In genomic region chr7:43113622-43114450, GRCh38 we compare ENCODE assay signal across 9 cellular contexts. TPM values are rescaled to one million over a fixed set of nuclear protein-coding genes. Genes with fewer than 3 reads are reported as not detected.
DNase-seq lines count a peak whose midpoint lies in the region; ATAC-seq lines count a peak whose summit lies in the region.
"Had no signal": no experiment of that assay in that cellular context is flagged by ENCODE, and none has a peak within 500 bp of the region (broad histone marks: within the 10 kb centered on the region; RNA-seq: fewer than 3 reads in every experiment).

No MANE protein-coding gene starts in this region.

- no peak overlapping the region for H3K27ac Mint-ChIP-seq in activated T-helper 1 cell treated with anti-CD3 and anti-CD28 coated beads, Interleukin-12 subunit alpha, Interleukin-12 subunit beta, Interleukin-2, Interleukin-4 antibody, amounts not matched to agents 30 ng/mL and 10 ng/mL and 1 ng/mL, durations not matched to agents 14 hours and 24 hours and 36 hours
- H3K27ac Mint-ChIP-seq in stimulated activated naive B cell treated with anti-CD40 and anti-IgM and Interleukin-4, amounts not matched to agents 10 μg/mL and 1 μg/mL and 100 μg/mL, for 72 hours: peak overlapping the region; percentile 14

- peaks cover 5% of the 10 kb centered on the region for H3K36me3 Mint-ChIP-seq in activated T-helper 1 cell treated with anti-CD3 and anti-CD28 coated beads, Interleukin-12 subunit alpha, Interleukin-12 subunit beta, Interleukin-2, Interleukin-4 antibody, amounts not matched to agents 30 ng/mL and 10 ng/mL and 1 ng/mL, durations not matched to agents 14 hours and 24 hours and 36 hours (ENCODE audit: low read depth)
- H3K36me3 Mint-ChIP-seq in stimulated activated naive B cell treated with anti-CD40 and anti-IgM and Interleukin-4, amounts not matched to agents 10 μg/mL and 1 μg/mL and 100 μg/mL, for 72 hours: no peaks in the 10 kb centered on the region

- H3K4me3 ChIP-seq in iPS DF 6.9 (ENCODE audit: low read length): peak overlapping the region; percentile 75
- H3K4me3 ChIP-seq in effector memory CD4-positive, alpha-beta T cell (ENCODE audit: insufficient read depth, low read depth, low read length, poor library complexity, severe bottlenecking): no peak overlapping the region

- peaks cover 1% of the 10 kb centered on the region; the same call in 1 of the 2 replicates for H3K27me3 ChIP-seq in iPS DF 6.9 (ENCODE audit: control insufficient read depth, insufficient read depth, low read length)
- H3K27me3 ChIP-seq in effector memory CD4-positive, alpha-beta T cell (replicated peaks; ENCODE audit: control insufficient read depth, insufficient read depth, low read length, poor library complexity, severe bottlenecking): peaks cover 21% of the 10 kb centered on the region

- H3K27me3 Mint-ChIP-seq in activated T-helper 1 cell treated with anti-CD3 and anti-CD28 coated beads, Interleukin-12 subunit alpha, Interleukin-12 subunit beta, Interleukin-2, Interleukin-4 antibody, amounts not matched to agents 30 ng/mL and 10 ng/mL and 1 ng/mL, durations not matched to agents 14 hours and 24 hours and 36 hours (ENCODE audit: insufficient read depth): peaks cover 68% of the 10 kb centered on the region
- peaks cover 60 to 78% of the 10 kb centered on the region in 2 donors for H3K27me3 Mint-ChIP-seq in stimulated activated naive B cell treated with anti-CD40 and anti-IgM and Interleukin-4, amounts not matched to agents 10 μg/mL and 1 μg/mL and 100 μg/mL, for 72 hours

- intact Hi-C loops in activated T-helper 1 cell treated with anti-CD3 and anti-CD28 coated beads, Interleukin-12 subunit alpha, Interleukin-12 subunit beta, Interleukin-2, Interleukin-4 antibody, amounts not matched to agents 30 ng/mL and 10 ng/mL and 1 ng/mL, durations not matched to agents 14 hours and 24 hours and 36 hours (cut with micrococcal nuclease): loop anchor here (5.0 kb wide), 1 partner anchor 1172 kb away; no protein-coding TSS in a partner anchor

- WGBS in iPS DF 6.9 (ENCODE audit: insufficient coverage, insufficient read length): no CpG with 5 or more reads among the region's 36 CpGs

- H3K4me3 Mint-ChIP-seq in activated T-helper 1 cell treated with anti-CD3 and anti-CD28 coated beads, Interleukin-12 subunit alpha, Interleukin-12 subunit beta, Interleukin-2, Interleukin-4 antibody, amounts not matched to agents 30 ng/mL and 10 ng/mL and 1 ng/mL, durations not matched to agents 14 hours and 24 hours and 36 hours: peak overlapping the region; percentile 35
- peak overlapping the region; percentile 47 to 68 for H3K4me3 Mint-ChIP-seq in stimulated activated naive B cell treated with anti-CD40 and anti-IgM and Interleukin-4, amounts not matched to agents 10 μg/mL and 1 μg/mL and 100 μg/mL, for 72 hours

- no peaks in the 10 kb centered on the region for H3K9me3 ChIP-seq in iPS DF 6.9 (ENCODE audit: control insufficient read depth, insufficient read depth, low read length)
- no peaks in the 10 kb centered on the region for H3K9me3 ChIP-seq in effector memory CD4-positive, alpha-beta T cell (ENCODE audit: control insufficient read depth, low read length)

- H3K4me1 ChIP-seq in iPS DF 6.9 (ENCODE audit: control insufficient read depth, insufficient read depth, low read length): no peaks in the 10 kb centered on the region
- no peaks in the 10 kb centered on the region for H3K4me1 ChIP-seq in effector memory CD4-positive, alpha-beta T cell (ENCODE audit: control insufficient read depth, insufficient read depth, low read length, poor library complexity, severe bottlenecking)

- peaks cover 14% of the 10 kb centered on the region for H3K4me1 Mint-ChIP-seq in activated T-helper 1 cell treated with anti-CD3 and anti-CD28 coated beads, Interleukin-12 subunit alpha, Interleukin-12 subunit beta, Interleukin-2, Interleukin-4 antibody, amounts not matched to agents 30 ng/mL and 10 ng/mL and 1 ng/mL, durations not matched to agents 14 hours and 24 hours and 36 hours (ENCODE audit: low read depth)
- H3K4me1 Mint-ChIP-seq in stimulated activated naive B cell treated with anti-CD40 and anti-IgM and Interleukin-4, amounts not matched to agents 10 μg/mL and 1 μg/mL and 100 μg/mL, for 72 hours: peaks cover 17 to 21% of the 10 kb centered on the region in 2 donors

- H3K27ac ChIP-seq in iPS DF 6.9 (ENCODE audit: low read length): no peak overlapping the region
- H3K27ac ChIP-seq in effector memory CD4-positive, alpha-beta T cell (ENCODE audit: insufficient read depth, low read length, poor library complexity, severe bottlenecking): no peak overlapping the region

- no peaks in the 10 kb centered on the region for H3K9me3 Mint-ChIP-seq in activated T-helper 1 cell treated with anti-CD3 and anti-CD28 coated beads, Interleukin-12 subunit alpha, Interleukin-12 subunit beta, Interleukin-2, Interleukin-4 antibody, amounts not matched to agents 30 ng/mL and 10 ng/mL and 1 ng/mL, durations not matched to agents 14 hours and 24 hours and 36 hours
- H3K9me3 Mint-ChIP-seq in stimulated activated naive B cell treated with anti-CD40 and anti-IgM and Interleukin-4, amounts not matched to agents 10 μg/mL and 1 μg/mL and 100 μg/mL, for 72 hours: no peaks in the 10 kb centered on the region

- peak in 1 of 2 donors; percentile 3 for ATAC-seq in stimulated activated naive B cell treated with anti-CD40 and anti-IgM and Interleukin-4, amounts not matched to agents 10 μg/mL and 1 μg/mL and 100 μg/mL, for 72 hours (replicated peaks)
- ATAC-seq in GM21526 (IDR thresholded peaks at IDR 0.05; ENCODE audit: low FRiP score, unreplicated experiment) (no peak), GM21723 (IDR thresholded peaks at IDR 0.05; ENCODE audit: unreplicated experiment) (no peak)

- peak; percentile 5 for DNase-seq in NCI-H82 (lab: John Stamatoyannopoulos, UW)
- DNase-seq in NCI-H82 treated with DMSO at 0.1 percent for 48 hours (lab: John Stamatoyannopoulos, UW; ENCODE audit: unreplicated experiment): no peak
- DNase-seq in activated T-helper 1 cell treated with anti-CD3 and anti-CD28 coated beads, Interleukin-12 subunit alpha, Interleukin-12 subunit beta, Interleukin-2, Interleukin-4 antibody, amounts not matched to agents 30 ng/mL and 10 ng/mL and 1 ng/mL, durations not matched to agents 14 hours and 24 hours and 36 hours (ENCODE audit: low spot score): no peak
- DNase-seq in iPS DF 6.9 (ENCODE audit: low read depth, low spot score): no peak
- DNase-seq in stimulated activated naive B cell treated with anti-CD40 and anti-IgM and Interleukin-4, amounts not matched to agents 10 μg/mL and 1 μg/mL and 100 μg/mL, for 72 hours: no peak
- DNase-seq in effector memory CD4-positive, alpha-beta T cell: no peak

- no peaks in the 10 kb centered on the region for H3K36me3 ChIP-seq in iPS DF 6.9 (ENCODE audit: control insufficient read depth, insufficient read depth, low read length)
- H3K36me3 ChIP-seq in effector memory CD4-positive, alpha-beta T cell (ENCODE audit: control insufficient read depth, insufficient read depth, low read length): no peaks in the 10 kb centered on the region

RNA-seq across cellular contexts. Expression of gene HECW1, which starts 1.4 kb away (rescaled TPM):
- total RNA-seq in activated T-helper 1 cell treated with anti-CD3 and anti-CD28 coated beads, Interleukin-12 subunit alpha, Interleukin-12 subunit beta, Interleukin-2, Interleukin-4 antibody, amounts not matched to agents 30 ng/mL and 10 ng/mL and 1 ng/mL, durations not matched to agents 14 hours and 24 hours and 36 hours: not detected in 2 replicates
- total RNA-seq: left cardiac atrium had no signal
